ENCODE assay signal across 14 cellular contexts in genomic region chr14:32134448-32135070, GRCh38. TPM values are rescaled to one million over a fixed set of nuclear protein-coding genes. Genes with fewer than 3 reads are reported as not detected.
DNase-seq lines count a peak whose midpoint lies in the region; ATAC-seq and TF ChIP-seq lines count a peak whose summit lies in the region.
"Had no signal": no experiment of that assay in that cellular context is flagged by ENCODE, and none has a peak within 500 bp of the region (broad histone marks: within the 10 kb centered on the region; RNA-seq: fewer than 3 reads in every experiment).

No MANE protein-coding gene starts in this region.

- no peaks in the 10 kb centered on the region for H3K27me3 ChIP-seq in brain microvascular endothelial cell (replicated peaks)
- no peaks in the 10 kb centered on the region for H3K27me3 ChIP-seq in prostate gland (replicated peaks; ENCODE audit: insufficient read depth)
- H3K27me3 ChIP-seq: neutrophil, tibial artery had no signal

- H3K27me3 Mint-ChIP-seq in activated naive CD8-positive, alpha-beta T cell treated with anti-CD3 and anti-CD28 coated beads, Interleukin-2, amount 50 U/mL, for 24 hours = no peaks in the 10 kb centered on the region
- H3K27me3 Mint-ChIP-seq: activated CD4-positive, alpha-beta memory T cell treated with anti-CD3 and anti-CD28 coated beads for 36 hours; activated naive CD4-positive, alpha-beta T cell treated with anti-CD3 and anti-CD28 coated beads, Interleukin-2, amount 10 ng/mL, durations not matched to agents 7 days and 5 days had no signal

- TF ChIP-seq CTCF in brain microvascular endothelial cell (IDR thresholded peaks at IDR 0.05; ENCODE audit: low read depth, low read length, missing control alignments) = no peak
- no peak for TF ChIP-seq CTCF in prostate gland (IDR thresholded peaks at IDR 0.05)

- WGBS in prostate gland = 18% methylated on average over 3 of the region's 3 CpGs

- H3K4me1 Mint-ChIP-seq in activated naive CD8-positive, alpha-beta T cell treated with anti-CD3 and anti-CD28 coated beads, Interleukin-2, amount 50 U/mL, for 24 hours = no peaks in the 10 kb centered on the region
- H3K4me1 Mint-ChIP-seq: activated naive CD4-positive, alpha-beta T cell treated with anti-CD3 and anti-CD28 coated beads, Interleukin-2, amount 10 ng/mL, durations not matched to agents 7 days and 5 days had no signal

- H3K9me3 Mint-ChIP-seq in activated naive CD8-positive, alpha-beta T cell treated with anti-CD3 and anti-CD28 coated beads, Interleukin-2, amount 50 U/mL, for 24 hours = peaks cover 15% of the 10 kb centered on the region

- H3K36me3 ChIP-seq in brain microvascular endothelial cell (replicated peaks) (no peaks in the 10 kb centered on the region), prostate gland (no peaks in the 10 kb centered on the region)
- H3K36me3 ChIP-seq: neutrophil had no signal

- peak; percentile 27 for DNase-seq in GM04503 (ENCODE audit: low read depth)
- peak; percentile 41 to 72 for DNase-seq in NCI-H187 (lab: John Stamatoyannopoulos, UW)
- peak; percentile 29 for DNase-seq in brain microvascular endothelial cell
- DNase-seq in prostate gland (ENCODE audit: low spot score) = peak; percentile 10
- DNase-seq in activated naive CD8-positive, alpha-beta T cell treated with anti-CD3 and anti-CD28 coated beads, Interleukin-2, amount 50 U/mL, for 24 hours = no peak
- DNase-seq in amygdala (lab: John Stamatoyannopoulos, UW) = no peak
- DNase-seq in NAMALWA (ENCODE audit: low spot score) = no peak
- no peak for DNase-seq in activated T-cell treated with anti-CD3 and anti-CD28 coated beads, Interleukin-2, amount 50 U/mL, for 1 hour
- DNase-seq: activated CD4-positive, alpha-beta memory T cell treated with anti-CD3 and anti-CD28 coated beads for 36 hours; activated naive CD4-positive, alpha-beta T cell treated with anti-CD3 and anti-CD28 coated beads, Interleukin-2, amount 10 ng/mL, durations not matched to agents 7 days and 5 days; H9; NCI-H146; tibial artery had no signal

- no peak overlapping the region for H3K4me3 Mint-ChIP-seq in activated naive CD8-positive, alpha-beta T cell treated with anti-CD3 and anti-CD28 coated beads, Interleukin-2, amount 50 U/mL, for 24 hours
- H3K4me3 Mint-ChIP-seq: activated CD4-positive, alpha-beta memory T cell treated with anti-CD3 and anti-CD28 coated beads for 36 hours; activated naive CD4-positive, alpha-beta T cell treated with anti-CD3 and anti-CD28 coated beads, Interleukin-2, amount 10 ng/mL, durations not matched to agents 7 days and 5 days; H9 had no signal

- H3K27ac Mint-ChIP-seq in activated naive CD8-positive, alpha-beta T cell treated with anti-CD3 and anti-CD28 coated beads, Interleukin-2, amount 50 U/mL, for 24 hours = no peak overlapping the region
- H3K27ac Mint-ChIP-seq: activated CD4-positive, alpha-beta memory T cell treated with anti-CD3 and anti-CD28 coated beads for 36 hours; activated naive CD4-positive, alpha-beta T cell treated with anti-CD3 and anti-CD28 coated beads, Interleukin-2, amount 10 ng/mL, durations not matched to agents 7 days and 5 days; H9 had no signal

- in situ Hi-C loops in brain microvascular endothelial cell (cut with HindIII; ENCODE audit: low pct_ligation_motif_present, low sequenced_read_pairs) = no loop called here

- H3K27ac ChIP-seq in brain microvascular endothelial cell (no peak overlapping the region), prostate gland (no peak overlapping the region)
- H3K27ac ChIP-seq: neutrophil, tibial artery had no signal

- no peak for ATAC-seq in activated naive CD8-positive, alpha-beta T cell treated with anti-CD3 and anti-CD28 coated beads, Interleukin-2, amount 50 U/mL, for 24 hours

- no peaks in the 10 kb centered on the region for H3K4me1 ChIP-seq in prostate gland (replicated peaks)

- peaks cover 47% of the 10 kb centered on the region for H3K36me3 Mint-ChIP-seq in activated naive CD8-positive, alpha-beta T cell treated with anti-CD3 and anti-CD28 coated beads, Interleukin-2, amount 50 U/mL, for 24 hours (ENCODE audit: low read depth)

- H3K4me3 ChIP-seq in brain microvascular endothelial cell (ENCODE audit: low read depth, low read length) (no peak overlapping the region), prostate gland (no peak overlapping the region)
- H3K4me3 ChIP-seq: tibial artery had no signal

- TF ChIP-seq POLR2A in prostate gland (IDR thresholded peaks at IDR 0.05) = no peak

- intact Hi-C loops in prostate gland (cut with DNase I) = no loop called here

- H3K9me3 ChIP-seq in prostate gland = no peaks in the 10 kb centered on the region
- H3K9me3 ChIP-seq: neutrophil had no signal

RNA-seq across cellular contexts. Expression of gene ARHGAP5, which starts 57.5 kb away (rescaled TPM):
- total RNA-seq in prostate gland = 100 to 1,000 TPM in 1 of 2 donors, 10 to 100 TPM in 1; 83.3 to 112 TPM

Comparison
In these comparisons a context has a peak if more than half of its experiments do, and no peak if none do; other contexts are left out.
1. DNase-seq: peak in GM04503 (single experiment), NCI-H187 (2 of 2), brain microvascular endothelial cell (single experiment) and prostate gland (single experiment); none in activated naive CD8-positive, alpha-beta T cell treated with anti-CD3 and anti-CD28 coated beads, Interleukin-2, amount 50 U/mL, for 24 hours (single experiment), amygdala (0 of 56), NAMALWA (single experiment) and activated T-cell treated with anti-CD3 and anti-CD28 coated beads, Interleukin-2, amount 50 U/mL, for 1 hour (single experiment).